ENCODE assay signal across 1 cellular context in the genomic region with DNA sequence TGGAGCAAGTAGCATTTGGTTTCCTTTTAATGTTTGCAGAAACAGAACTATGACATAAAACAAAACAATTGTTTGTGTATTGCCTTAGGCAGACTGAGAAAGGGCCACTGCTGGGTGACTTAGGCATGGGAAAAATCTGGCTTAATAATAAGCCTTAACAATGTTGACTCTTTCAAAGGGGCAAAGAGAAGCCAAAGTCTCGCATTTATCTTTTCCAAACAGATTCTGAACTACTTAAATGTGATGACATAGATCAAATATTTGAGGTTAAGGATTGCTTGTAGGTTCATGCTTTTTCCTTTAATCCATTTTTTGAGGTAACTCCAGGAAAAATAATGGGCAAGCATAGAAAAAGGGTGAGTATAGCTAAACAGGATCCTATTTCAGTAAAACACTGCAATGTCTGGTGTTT.
A peak's percentile ranks its signal among the peaks of the same experiment; 100 is the strongest.
TF ChIP-seq lines count a peak whose summit lies in the region.

No MANE protein-coding gene starts in this region.

TF ChIP-seq in HepG2, 621 proteins besides CTCF, POLR2A, EP300 and RAD21 (continued from another document and continues in another):
- peak; percentile 94 for TF ChIP-seq NR2F6 (IDR thresholded peaks at IDR 0.05)
- TF ChIP-seq NR2F6 (CRISPR knock-in tag; IDR thresholded peaks at IDR 0.05) = peak; percentile 86
- 0 out of 2 replicates have a peak, but pooled peaks have one; percentile 63 for TF ChIP-seq JUN (CRISPR knock-in tag; IDR thresholded peaks at IDR 0.05)
- peak; percentile 63; the same call in 1 of the 2 replicates for TF ChIP-seq ZNF652 (CRISPR knock-in tag; IDR thresholded peaks at IDR 0.05; ENCODE audit: borderline replicate concordance, low read depth)
- no peak for TF ChIP-seq EED (CRISPR knock-in tag; IDR thresholded peaks at IDR 0.05)
- TF ChIP-seq, protein P1, sequence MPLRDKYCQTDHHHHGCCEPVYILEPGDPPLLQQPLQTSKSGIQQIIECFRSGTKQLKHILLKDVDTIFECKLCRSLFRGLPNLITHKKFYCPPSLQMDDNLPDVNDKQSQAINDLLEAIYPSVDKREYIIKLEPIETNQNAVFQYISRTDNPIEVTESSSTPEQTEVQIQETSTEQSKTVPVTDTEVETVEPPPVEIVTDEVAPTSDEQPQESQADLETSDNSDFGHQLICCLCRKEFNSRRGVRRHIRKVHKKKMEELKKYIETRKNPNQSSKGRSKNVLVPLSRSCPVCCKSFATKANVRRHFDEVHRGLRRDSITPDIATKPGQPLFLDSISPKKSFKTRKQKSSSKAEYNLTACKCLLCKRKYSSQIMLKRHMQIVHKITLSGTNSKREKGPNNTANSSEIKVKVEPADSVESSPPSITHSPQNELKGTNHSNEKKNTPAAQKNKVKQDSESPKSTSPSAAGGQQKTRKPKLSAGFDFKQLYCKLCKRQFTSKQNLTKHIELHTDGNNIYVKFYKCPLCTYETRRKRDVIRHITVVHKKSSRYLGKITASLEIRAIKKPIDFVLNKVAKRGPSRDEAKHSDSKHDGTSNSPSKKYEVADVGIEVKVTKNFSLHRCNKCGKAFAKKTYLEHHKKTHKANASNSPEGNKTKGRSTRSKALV (CRISPR knock-in tag; IDR thresholded peaks at IDR 0.05) = 0 out of 2 replicates have a peak, but pooled peaks have one; percentile 33
- TF ChIP-seq TOE1 (CRISPR knock-in tag; IDR thresholded peaks at IDR 0.05) = peak; percentile 91
- peak; percentile 44; the same call in 1 of the 2 replicates for TF ChIP-seq KLF11 (CRISPR knock-in tag; IDR thresholded peaks at IDR 0.05)
- TF ChIP-seq IRF2 (CRISPR knock-in tag; IDR thresholded peaks at IDR 0.05) = peak; percentile 57; the same call in 1 of the 2 replicates
- TF ChIP-seq ZNF891 (CRISPR knock-in tag; IDR thresholded peaks at IDR 0.05) = no peak
- TF ChIP-seq, protein P2, sequence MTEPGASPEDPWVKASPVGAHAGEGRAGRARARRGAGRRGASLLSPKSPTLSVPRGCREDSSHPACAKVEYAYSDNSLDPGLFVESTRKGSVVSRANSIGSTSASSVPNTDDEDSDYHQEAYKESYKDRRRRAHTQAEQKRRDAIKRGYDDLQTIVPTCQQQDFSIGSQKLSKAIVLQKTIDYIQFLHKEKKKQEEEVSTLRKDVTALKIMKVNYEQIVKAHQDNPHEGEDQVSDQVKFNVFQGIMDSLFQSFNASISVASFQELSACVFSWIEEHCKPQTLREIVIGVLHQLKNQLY (CRISPR knock-in tag; IDR thresholded peaks at IDR 0.05) = peak; percentile 50; the same call in 1 of the 2 replicates
- TF ChIP-seq SNAPC2 (CRISPR knock-in tag; IDR thresholded peaks at IDR 0.05) = 0 out of 2 replicates have a peak, but pooled peaks have one; percentile 39
- no peak; the same call in 1 of the 2 replicates for TF ChIP-seq ZBTB21 (CRISPR knock-in tag; IDR thresholded peaks at IDR 0.05)
- TF ChIP-seq FOXO1 (CRISPR knock-in tag; IDR thresholded peaks at IDR 0.05) = peak; percentile 61; the same call in 1 of the 2 replicates
- TF ChIP-seq, protein P3, sequence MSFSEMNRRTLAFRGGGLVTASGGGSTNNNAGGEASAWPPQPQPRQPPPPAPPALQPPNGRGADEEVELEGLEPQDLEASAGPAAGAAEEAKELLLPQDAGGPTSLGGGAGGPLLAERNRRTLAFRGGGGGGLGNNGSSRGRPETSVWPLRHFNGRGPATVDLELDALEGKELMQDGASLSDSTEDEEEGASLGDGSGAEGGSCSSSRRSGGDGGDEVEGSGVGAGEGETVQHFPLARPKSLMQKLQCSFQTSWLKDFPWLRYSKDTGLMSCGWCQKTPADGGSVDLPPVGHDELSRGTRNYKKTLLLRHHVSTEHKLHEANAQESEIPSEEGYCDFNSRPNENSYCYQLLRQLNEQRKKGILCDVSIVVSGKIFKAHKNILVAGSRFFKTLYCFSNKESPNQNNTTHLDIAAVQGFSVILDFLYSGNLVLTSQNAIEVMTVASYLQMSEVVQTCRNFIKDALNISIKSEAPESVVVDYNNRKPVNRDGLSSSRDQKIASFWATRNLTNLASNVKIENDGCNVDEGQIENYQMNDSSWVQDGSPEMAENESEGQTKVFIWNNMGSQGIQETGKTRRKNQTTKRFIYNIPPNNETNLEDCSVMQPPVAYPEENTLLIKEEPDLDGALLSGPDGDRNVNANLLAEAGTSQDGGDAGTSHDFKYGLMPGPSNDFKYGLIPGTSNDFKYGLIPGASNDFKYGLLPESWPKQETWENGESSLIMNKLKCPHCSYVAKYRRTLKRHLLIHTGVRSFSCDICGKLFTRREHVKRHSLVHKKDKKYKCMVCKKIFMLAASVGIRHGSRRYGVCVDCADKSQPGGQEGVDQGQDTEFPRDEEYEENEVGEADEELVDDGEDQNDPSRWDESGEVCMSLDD (CRISPR knock-in tag; IDR thresholded peaks at IDR 0.05; ENCODE audit: borderline replicate concordance) = peak; percentile 70; the same call in 1 of the 2 replicates
- no peak for TF ChIP-seq MTA3 (CRISPR knock-in tag; IDR thresholded peaks at IDR 0.05)
- TF ChIP-seq, protein P4, sequence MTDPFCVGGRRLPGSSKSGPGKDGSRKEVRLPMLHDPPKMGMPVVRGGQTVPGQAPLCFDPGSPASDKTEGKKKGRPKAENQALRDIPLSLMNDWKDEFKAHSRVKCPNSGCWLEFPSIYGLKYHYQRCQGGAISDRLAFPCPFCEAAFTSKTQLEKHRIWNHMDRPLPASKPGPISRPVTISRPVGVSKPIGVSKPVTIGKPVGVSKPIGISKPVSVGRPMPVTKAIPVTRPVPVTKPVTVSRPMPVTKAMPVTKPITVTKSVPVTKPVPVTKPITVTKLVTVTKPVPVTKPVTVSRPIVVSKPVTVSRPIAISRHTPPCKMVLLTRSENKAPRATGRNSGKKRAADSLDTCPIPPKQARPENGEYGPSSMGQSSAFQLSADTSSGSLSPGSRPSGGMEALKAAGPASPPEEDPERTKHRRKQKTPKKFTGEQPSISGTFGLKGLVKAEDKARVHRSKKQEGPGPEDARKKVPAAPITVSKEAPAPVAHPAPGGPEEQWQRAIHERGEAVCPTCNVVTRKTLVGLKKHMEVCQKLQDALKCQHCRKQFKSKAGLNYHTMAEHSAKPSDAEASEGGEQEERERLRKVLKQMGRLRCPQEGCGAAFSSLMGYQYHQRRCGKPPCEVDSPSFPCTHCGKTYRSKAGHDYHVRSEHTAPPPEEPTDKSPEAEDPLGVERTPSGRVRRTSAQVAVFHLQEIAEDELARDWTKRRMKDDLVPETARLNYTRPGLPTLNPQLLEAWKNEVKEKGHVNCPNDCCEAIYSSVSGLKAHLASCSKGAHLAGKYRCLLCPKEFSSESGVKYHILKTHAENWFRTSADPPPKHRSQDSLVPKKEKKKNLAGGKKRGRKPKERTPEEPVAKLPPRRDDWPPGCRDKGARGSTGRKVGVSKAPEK (CRISPR knock-in tag; IDR thresholded peaks at IDR 0.05; ENCODE audit: borderline replicate concordance) = 0 out of 2 replicates have a peak, but pooled peaks have one; percentile 48
- 0 out of 2 replicates have a peak, but pooled peaks have one; percentile 22 for TF ChIP-seq KMT2B (CRISPR knock-in tag; IDR thresholded peaks at IDR 0.05)
- TF ChIP-seq, protein P5, sequence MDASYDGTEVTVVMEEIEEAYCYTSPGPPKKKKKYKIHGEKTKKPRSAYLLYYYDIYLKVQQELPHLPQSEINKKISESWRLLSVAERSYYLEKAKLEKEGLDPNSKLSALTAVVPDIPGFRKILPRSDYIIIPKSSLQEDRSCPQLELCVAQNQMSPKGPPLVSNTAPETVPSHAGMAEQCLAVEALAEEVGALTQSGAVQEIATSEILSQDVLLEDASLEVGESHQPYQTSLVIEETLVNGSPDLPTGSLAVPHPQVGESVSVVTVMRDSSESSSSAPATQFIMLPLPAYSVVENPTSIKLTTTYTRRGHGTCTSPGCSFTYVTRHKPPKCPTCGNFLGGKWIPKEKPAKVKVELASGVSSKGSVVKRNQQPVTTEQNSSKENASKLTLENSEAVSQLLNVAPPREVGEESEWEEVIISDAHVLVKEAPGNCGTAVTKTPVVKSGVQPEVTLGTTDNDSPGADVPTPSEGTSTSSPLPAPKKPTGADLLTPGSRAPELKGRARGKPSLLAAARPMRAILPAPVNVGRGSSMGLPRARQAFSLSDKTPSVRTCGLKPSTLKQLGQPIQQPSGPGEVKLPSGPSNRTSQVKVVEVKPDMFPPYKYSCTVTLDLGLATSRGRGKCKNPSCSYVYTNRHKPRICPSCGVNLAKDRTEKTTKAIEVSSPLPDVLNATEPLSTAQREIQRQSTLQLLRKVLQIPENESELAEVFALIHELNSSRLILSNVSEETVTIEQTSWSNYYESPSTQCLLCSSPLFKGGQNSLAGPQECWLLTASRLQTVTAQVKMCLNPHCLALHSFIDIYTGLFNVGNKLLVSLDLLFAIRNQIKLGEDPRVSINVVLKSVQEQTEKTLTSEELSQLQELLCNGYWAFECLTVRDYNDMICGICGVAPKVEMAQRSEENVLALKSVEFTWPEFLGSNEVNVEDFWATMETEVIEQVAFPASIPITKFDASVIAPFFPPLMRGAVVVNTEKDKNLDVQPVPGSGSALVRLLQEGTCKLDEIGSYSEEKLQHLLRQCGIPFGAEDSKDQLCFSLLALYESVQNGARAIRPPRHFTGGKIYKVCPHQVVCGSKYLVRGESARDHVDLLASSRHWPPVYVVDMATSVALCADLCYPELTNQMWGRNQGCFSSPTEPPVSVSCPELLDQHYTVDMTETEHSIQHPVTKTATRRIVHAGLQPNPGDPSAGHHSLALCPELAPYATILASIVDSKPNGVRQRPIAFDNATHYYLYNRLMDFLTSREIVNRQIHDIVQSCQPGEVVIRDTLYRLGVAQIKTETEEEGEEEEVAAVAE (CRISPR knock-in tag; IDR thresholded peaks at IDR 0.05; ENCODE audit: borderline replicate concordance) = 0 out of 2 replicates have a peak, but pooled peaks have one; percentile 14
- TF ChIP-seq KAT8 (CRISPR knock-in tag; IDR thresholded peaks at IDR 0.05) = 0 out of 2 replicates have a peak, but pooled peaks have one; percentile 48
- peak; percentile 55; the same call in 1 of the 2 replicates for TF ChIP-seq FOSL2 (CRISPR knock-in tag; IDR thresholded peaks at IDR 0.05)
- peak; percentile 84 for TF ChIP-seq ZNF264 (CRISPR knock-in tag; IDR thresholded peaks at IDR 0.05)
- peak; percentile 81; the same call in 1 of the 2 replicates for TF ChIP-seq HOXA5 (CRISPR knock-in tag; IDR thresholded peaks at IDR 0.05)
- TF ChIP-seq MIXL1 (CRISPR knock-in tag; IDR thresholded peaks at IDR 0.05) = peak; percentile 94
- no peak; the same call in 1 of the 2 replicates for TF ChIP-seq NFKBIZ (CRISPR knock-in tag; IDR thresholded peaks at IDR 0.05)
- peak; percentile 85 for TF ChIP-seq MED1 (CRISPR knock-in tag; IDR thresholded peaks at IDR 0.05)
- peak; percentile 98 for TF ChIP-seq GFI1 (CRISPR knock-in tag; IDR thresholded peaks at IDR 0.05; ENCODE audit: borderline replicate concordance)
- peak; percentile 98 for TF ChIP-seq BCL6 (CRISPR knock-in tag; IDR thresholded peaks at IDR 0.05)
- peak; percentile 79; the same call in 1 of the 2 replicates for TF ChIP-seq NCOR1 (IDR thresholded peaks at IDR 0.05; ENCODE audit: borderline replicate concordance, low read length)
- TF ChIP-seq, protein P6, sequence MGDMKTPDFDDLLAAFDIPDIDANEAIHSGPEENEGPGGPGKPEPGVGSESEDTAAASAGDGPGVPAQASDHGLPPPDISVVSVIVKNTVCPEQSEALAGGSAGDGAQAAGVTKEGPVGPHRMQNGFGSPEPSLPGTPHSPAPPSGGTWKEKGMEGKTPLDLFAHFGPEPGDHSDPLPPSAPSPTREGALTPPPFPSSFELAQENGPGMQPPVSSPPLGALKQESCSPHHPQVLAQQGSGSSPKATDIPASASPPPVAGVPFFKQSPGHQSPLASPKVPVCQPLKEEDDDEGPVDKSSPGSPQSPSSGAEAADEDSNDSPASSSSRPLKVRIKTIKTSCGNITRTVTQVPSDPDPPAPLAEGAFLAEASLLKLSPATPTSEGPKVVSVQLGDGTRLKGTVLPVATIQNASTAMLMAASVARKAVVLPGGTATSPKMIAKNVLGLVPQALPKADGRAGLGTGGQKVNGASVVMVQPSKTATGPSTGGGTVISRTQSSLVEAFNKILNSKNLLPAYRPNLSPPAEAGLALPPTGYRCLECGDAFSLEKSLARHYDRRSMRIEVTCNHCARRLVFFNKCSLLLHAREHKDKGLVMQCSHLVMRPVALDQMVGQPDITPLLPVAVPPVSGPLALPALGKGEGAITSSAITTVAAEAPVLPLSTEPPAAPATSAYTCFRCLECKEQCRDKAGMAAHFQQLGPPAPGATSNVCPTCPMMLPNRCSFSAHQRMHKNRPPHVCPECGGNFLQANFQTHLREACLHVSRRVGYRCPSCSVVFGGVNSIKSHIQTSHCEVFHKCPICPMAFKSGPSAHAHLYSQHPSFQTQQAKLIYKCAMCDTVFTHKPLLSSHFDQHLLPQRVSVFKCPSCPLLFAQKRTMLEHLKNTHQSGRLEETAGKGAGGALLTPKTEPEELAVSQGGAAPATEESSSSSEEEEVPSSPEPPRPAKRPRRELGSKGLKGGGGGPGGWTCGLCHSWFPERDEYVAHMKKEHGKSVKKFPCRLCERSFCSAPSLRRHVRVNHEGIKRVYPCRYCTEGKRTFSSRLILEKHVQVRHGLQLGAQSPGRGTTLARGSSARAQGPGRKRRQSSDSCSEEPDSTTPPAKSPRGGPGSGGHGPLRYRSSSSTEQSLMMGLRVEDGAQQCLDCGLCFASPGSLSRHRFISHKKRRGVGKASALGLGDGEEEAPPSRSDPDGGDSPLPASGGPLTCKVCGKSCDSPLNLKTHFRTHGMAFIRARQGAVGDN (CRISPR knock-in tag; IDR thresholded peaks at IDR 0.05) = no peak
- TF ChIP-seq ZNF83 (CRISPR knock-in tag; IDR thresholded peaks at IDR 0.05; ENCODE audit: borderline replicate concordance) = no peak
- 0 out of 2 replicates have a peak, but pooled peaks have one; percentile 47 for TF ChIP-seq MXD4 (CRISPR knock-in tag; IDR thresholded peaks at IDR 0.05)
- TF ChIP-seq ATRX (CRISPR knock-in tag; IDR thresholded peaks at IDR 0.05; ENCODE audit: borderline replicate concordance) = no peak
- no peak for TF ChIP-seq ZNF607 (CRISPR knock-in tag; IDR thresholded peaks at IDR 0.05; ENCODE audit: borderline replicate concordance)
- TF ChIP-seq, protein P7, sequence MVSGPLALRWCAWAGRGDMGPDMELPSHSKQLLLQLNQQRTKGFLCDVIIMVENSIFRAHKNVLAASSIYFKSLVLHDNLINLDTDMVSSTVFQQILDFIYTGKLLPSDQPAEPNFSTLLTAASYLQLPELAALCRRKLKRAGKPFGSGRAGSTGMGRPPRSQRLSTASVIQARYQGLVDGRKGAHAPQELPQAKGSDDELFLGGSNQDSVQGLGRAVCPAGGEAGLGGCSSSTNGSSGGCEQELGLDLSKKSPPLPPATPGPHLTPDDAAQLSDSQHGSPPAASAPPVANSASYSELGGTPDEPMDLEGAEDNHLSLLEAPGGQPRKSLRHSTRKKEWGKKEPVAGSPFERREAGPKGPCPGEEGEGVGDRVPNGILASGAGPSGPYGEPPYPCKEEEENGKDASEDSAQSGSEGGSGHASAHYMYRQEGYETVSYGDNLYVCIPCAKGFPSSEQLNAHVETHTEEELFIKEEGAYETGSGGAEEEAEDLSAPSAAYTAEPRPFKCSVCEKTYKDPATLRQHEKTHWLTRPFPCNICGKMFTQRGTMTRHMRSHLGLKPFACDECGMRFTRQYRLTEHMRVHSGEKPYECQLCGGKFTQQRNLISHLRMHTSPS (CRISPR knock-in tag; IDR thresholded peaks at IDR 0.05; ENCODE audit: low read depth) = no peak
